ENCODE assay signal across 10 cellular contexts in genomic region chr1:233241782-233242181, GRCh38.
"Had no signal": no experiment of that assay in that cellular context is flagged by ENCODE, and none has a peak within 500 bp of the region (broad histone marks: within the 10 kb centered on the region; RNA-seq: fewer than 3 reads in every experiment).

No MANE protein-coding gene starts in this region.

- H3K36me3 ChIP-seq: cardiac muscle cell, tibial artery, uterus had no signal

- DNase-seq: activated CD4-positive, alpha-beta T cell treated with anti-CD3 and anti-CD28 coated beads for 4 hours; activated CD8-positive, alpha-beta memory T cell treated with anti-CD3 and anti-CD28 coated beads, Interleukin-2, amount 10 ng/mL, durations not matched to agents 7 days and 5 days; activated naive CD4-positive, alpha-beta T cell treated with Interleukin-2 at 50 U/mL for 16 hours; effector memory CD8-positive, alpha-beta T cell; foreskin keratinocyte; natural killer cell; stimulated activated naive CD4-positive, alpha-beta T cell treated with Interleukin-2 at 50 U/mL for 16 hours had no signal

- H3K4me3 ChIP-seq: cardiac muscle cell, tibial artery, uterus had no signal

- ATAC-seq: activated CD8-positive, alpha-beta memory T cell treated with anti-CD3 and anti-CD28 coated beads, Interleukin-2, amount 10 ng/mL, durations not matched to agents 7 days and 5 days; effector memory CD8-positive, alpha-beta T cell had no signal

- H3K9me3 ChIP-seq: tibial artery, uterus had no signal

- H3K4me1 ChIP-seq: foreskin keratinocyte had no signal

- H3K27me3 ChIP-seq: cardiac muscle cell, foreskin keratinocyte, tibial artery, uterus had no signal

- H3K27ac ChIP-seq: cardiac muscle cell, foreskin keratinocyte, tibial artery, uterus had no signal
